Comparison of ENCODE assay signal across 9 cellular contexts in genomic region chr10:27152687-27153086, GRCh38. TPM values are rescaled to one million over a fixed set of nuclear protein-coding genes. Genes with fewer than 3 reads are reported as not detected.
DNase-seq lines count a peak whose midpoint lies in the region; ATAC-seq, FAIRE-seq and TF ChIP-seq lines count a peak whose summit lies in the region.
"Had no signal": no experiment of that assay in that cellular context is flagged by ENCODE, and none has a peak within 500 bp of the region (broad histone marks: within the 10 kb centered on the region; RNA-seq: fewer than 3 reads in every experiment).

No MANE protein-coding gene starts in this region.

- H3K4me1 Mint-ChIP-seq in IgD-negative memory B cell: peaks cover 27 to 42% (median 29%) of the 10 kb centered on the region in 3 donors
- H3K4me1 Mint-ChIP-seq in naive B cell: peaks cover 36 to 57% (median 55%) of the 10 kb centered on the region in 3 donors

- H3K4me3 Mint-ChIP-seq in IgD-negative memory B cell (peak overlapping the region; percentile 94 to 100 (median 100)), naive B cell (peak overlapping the region; percentile 17 to 100 (median 98))

- H3K27ac Mint-ChIP-seq in IgD-negative memory B cell (peak overlapping the region; percentile 26 to 100 (median 100)), naive B cell (peak overlapping the region in 4 of 6 donors; percentile 12 to 100 (median 100))

- DNase-seq in AG04450 (ENCODE audit: low read depth, low spot score): no peak
- DNase-seq in cardiac fibroblast (ENCODE audit: low read depth in 2 of 2): no peak
- no peak for DNase-seq in naive B cell
- no peak for DNase-seq in urothelium cell line (ENCODE audit: low spot score)
- no peak for DNase-seq in globus pallidus (ENCODE audit: low spot score)
- DNase-seq in NCI-H2171 treated with DMSO at 0.1 percent for 48 hours (lab: John Stamatoyannopoulos, UW): no peak
- DNase-seq: foreskin melanocyte had no signal

- POLR2A ChIA-PET in AG04450 (lab: Yijun Ruan, JAX): no interaction called here

- H3K36me3 Mint-ChIP-seq in IgD-negative memory B cell (peaks cover 5% of the 10 kb centered on the region), naive B cell (peaks cover 8% of the 10 kb centered on the region in 2 donors)

- no peak for TF ChIP-seq CTCF in AG04450 (IDR thresholded peaks at IDR 0.05; ENCODE audit: low read depth, low read length)
- no peak for TF ChIP-seq CTCF in cardiac fibroblast (IDR thresholded peaks at IDR 0.05; ENCODE audit: low read depth, low read length)

- peak overlapping the region; percentile 97 for H3K4me3 ChIP-seq in AG04450 (ENCODE audit: low read depth, low read length)
- peak overlapping the region; percentile 65 to 95 for H3K4me3 ChIP-seq in cardiac fibroblast (replicated peaks in 1 of 2; ENCODE audit: low read depth in 2 of 2, low read length in 2 of 2)

- H3K27me3 Mint-ChIP-seq in IgD-negative memory B cell (no peaks in the 10 kb centered on the region), naive B cell (no peaks in the 10 kb centered on the region)

- H3K9me3 Mint-ChIP-seq in IgD-negative memory B cell (peaks cover 0 to 3% (median 0%) of the 10 kb centered on the region in 3 donors), naive B cell (peaks cover 0 to 6% (median 0%) of the 10 kb centered on the region in 7 donors)

- no peaks in the 10 kb centered on the region for H3K27me3 ChIP-seq in AG04450 (ENCODE audit: control insufficient read depth, insufficient read depth, low read length)

- CTCF ChIA-PET in AG04450 (lab: Charles Lee): interaction anchor here (0.6 kb wide), 1 partner anchor 110 kb away, joined by 3 read pairs; no protein-coding TSS in a partner anchor

- no peak for FAIRE-seq in urothelium cell line (lab: Jason Lieb, UNC)

- H3K27ac ChIP-seq in AG04450 (ENCODE audit: low read depth, low read length): no peak overlapping the region

- peaks cover 2% of the 10 kb centered on the region; the same call in 1 of the 2 replicates for H3K9me3 ChIP-seq in AG04450 (ENCODE audit: control insufficient read depth, insufficient read depth, low read length)

- no peak for ATAC-seq in naive B cell (ENCODE audit: low read depth in 2 of 2)
- ATAC-seq in activated CD4-positive, CD25-positive, alpha-beta regulatory T cell treated with anti-CD3 and anti-CD28 coated beads, Interleukin-2, amount 50 U/mL, for 24 hours: no peak

RNA-seq across cellular contexts. Expression of gene YME1L1, which starts 1.5 kb away (rescaled TPM):
- polyA plus RNA-seq in AG04450 (2011; rRNA removed) (115 and 135 TPM in 2 replicates), IgD-negative memory B cell (85.1 TPM), naive B cell (ENCODE audit: low read depth in 6 of 6) (100 to 1,000 TPM in 3 of 6 donors, 10 to 100 TPM in 3; 96.1 to 123 (median 103) TPM)
- 35.5 and 75.0 TPM in 2 replicates for polyA minus RNA-seq in AG04450 (2011; rRNA and poly(A)+ RNA removed)

RNA-seq across cellular contexts. Expression of gene MASTL, which starts 2.5 kb away (rescaled TPM):
- 4.2 and 4.6 TPM in 2 replicates for polyA plus RNA-seq in AG04450 (2011; rRNA removed)
- polyA minus RNA-seq in AG04450 (2011; rRNA and poly(A)+ RNA removed): 2.3 and 3.4 TPM in 2 replicates
- polyA plus RNA-seq in IgD-negative memory B cell: 3.8 TPM
- polyA plus RNA-seq in naive B cell (ENCODE audit: low read depth in 6 of 6): 1 to 10 TPM in 5 of 6 donors, not detected in 1; 2.1 to 5.3 (median 4.5) TPM

RNA-seq across cellular contexts. Expression of gene ANKRD26, which starts 52.4 kb away (rescaled TPM):
- polyA plus RNA-seq in AG04450 (2011; rRNA removed) (2.3 and 3.6 TPM in 2 replicates), IgD-negative memory B cell (1.5 TPM), naive B cell (ENCODE audit: low read depth in 6 of 6) (1 to 10 TPM in 5 of 6 donors, under 1 TPM in 1; 0.68 to 3.9 (median 1.6) TPM)
- 2.2 and 4.8 TPM in 2 replicates for polyA minus RNA-seq in AG04450 (2011; rRNA and poly(A)+ RNA removed)
